ENCODE assay signal across 10 cellular contexts in genomic region chr12:131370791-131371579, GRCh38.
"Had no signal": no experiment of that assay in that cellular context is flagged by ENCODE, and none has a peak within 500 bp of the region (broad histone marks: within the 10 kb centered on the region; RNA-seq: fewer than 3 reads in every experiment).

No MANE protein-coding gene starts in this region.

- H3K36me3 Mint-ChIP-seq: activated naive CD8-positive, alpha-beta T cell; memory B cell; natural killer cell treated with Interleukin-12 subunit alpha and Interleukin-12 subunit beta and Interleukin-15 and Interleukin-18, amount 100 ng/mL, for 72 hours had no signal

- H3K27me3 Mint-ChIP-seq: activated naive CD8-positive, alpha-beta T cell had no signal

- H3K27ac ChIP-seq: dorsolateral prefrontal cortex, gastrocnemius medialis, left ventricle myocardium inferior, stomach, tibial artery had no signal

- H3K9me3 Mint-ChIP-seq: natural killer cell treated with Interleukin-12 subunit alpha and Interleukin-12 subunit beta and Interleukin-15 and Interleukin-18, amount 100 ng/mL, for 72 hours had no signal

- DNase-seq: activated T-cell treated with anti-CD3 and anti-CD28 coated beads, Interleukin-2, amount 50 U/mL, for 1 hour; gastrocnemius medialis; left ventricle myocardium inferior; retina had no signal

- H3K27me3 ChIP-seq: gastrocnemius medialis had no signal

- H3K4me3 ChIP-seq: dorsolateral prefrontal cortex, gastrocnemius medialis, left ventricle myocardium inferior, stomach, tibial artery had no signal

- H3K27ac Mint-ChIP-seq: activated naive CD8-positive, alpha-beta T cell; memory B cell; natural killer cell treated with Interleukin-12 subunit alpha and Interleukin-12 subunit beta and Interleukin-15 and Interleukin-18, amount 100 ng/mL, for 72 hours had no signal

- H3K4me1 ChIP-seq: gastrocnemius medialis, left ventricle myocardium inferior, stomach, tibial artery had no signal

- H3K4me3 Mint-ChIP-seq: activated naive CD8-positive, alpha-beta T cell; memory B cell; natural killer cell treated with Interleukin-12 subunit alpha and Interleukin-12 subunit beta and Interleukin-15 and Interleukin-18, amount 100 ng/mL, for 72 hours had no signal

- ATAC-seq: gastrocnemius medialis; natural killer cell treated with Interleukin-12 subunit alpha and Interleukin-12 subunit beta and Interleukin-15 and Interleukin-18, amount 100 ng/mL, for 72 hours had no signal

- H3K36me3 ChIP-seq: gastrocnemius medialis, left ventricle myocardium inferior, stomach, tibial artery had no signal

- H3K4me1 Mint-ChIP-seq: memory B cell had no signal

- H3K9me3 ChIP-seq: gastrocnemius medialis, left ventricle myocardium inferior, stomach, tibial artery had no signal
